Comparison of ENCODE assay signal across 20 cellular contexts in genomic region chr6:116073765-116074450, GRCh38. TPM values are rescaled to one million over a fixed set of nuclear protein-coding genes. Genes with fewer than 3 reads are reported as not detected.
DNase-seq lines count a peak whose midpoint lies in the region; ATAC-seq, FAIRE-seq and TF ChIP-seq lines count a peak whose summit lies in the region.
"Had no signal": no experiment of that assay in that cellular context is flagged by ENCODE, and none has a peak within 500 bp of the region (broad histone marks: within the 10 kb centered on the region; RNA-seq: fewer than 3 reads in every experiment).

No MANE protein-coding gene starts in this region.

- in situ Hi-C loops in astrocyte of the cerebellum (cut with HindIII; ENCODE audit: low sequenced_read_pairs), result no loop called here
- in situ Hi-C loops in HAP-1 (cut with MboI; ENCODE audit: low sequenced_read_pairs), result no loop called here

- H3K4me1 ChIP-seq in keratinocyte (ENCODE audit: control insufficient read depth, extremely low read depth, insufficient read depth, low read length) (peaks cover 20% of the 10 kb centered on the region), HAP-1 (no peaks in the 10 kb centered on the region)
- H3K4me1 ChIP-seq: body of pancreas, esophagus muscularis mucosa, uterus had no signal

- no peak for ATAC-seq in HG03520 (IDR thresholded peaks at IDR 0.05; ENCODE audit: unreplicated experiment)
- no peak for ATAC-seq in GM19397 (IDR thresholded peaks at IDR 0.05; ENCODE audit: unreplicated experiment)
- ATAC-seq in HG03457 (IDR thresholded peaks at IDR 0.05; ENCODE audit: unreplicated experiment), result no peak
- ATAC-seq: body of pancreas, GM23338 had no signal

- H3K4me3 ChIP-seq in BJ (ENCODE audit: low read depth, low read length) (no peak overlapping the region), astrocyte of the cerebellum (ENCODE audit: low read depth, low read length) (no peak overlapping the region), keratinocyte (ENCODE audit: control insufficient read depth in 2 of 3, extremely low read depth in 1 of 3, insufficient read depth in 2 of 3, low read depth in 1 of 3, low read length in 3 of 3) (no peak overlapping the region), HAP-1 (no peak overlapping the region)
- H3K4me3 ChIP-seq: body of pancreas, esophagus muscularis mucosa, GM23338, uterus had no signal

- no peaks in the 10 kb centered on the region for H3K79me2 ChIP-seq in keratinocyte (ENCODE audit: control insufficient read depth, insufficient read depth, low read length)

- H3K9me3 ChIP-seq in keratinocyte (ENCODE audit: control insufficient read depth, low read depth, low read length) (no peaks in the 10 kb centered on the region), HAP-1 (no peaks in the 10 kb centered on the region)
- H3K9me3 ChIP-seq: body of pancreas, esophagus muscularis mucosa, uterus had no signal

- dilution Hi-C loops in keratinocyte (cut with MboI; ENCODE audit: extremely low pct_ligation_motif_present, low sequenced_read_pairs), result no loop called here

- H3K36me3 ChIP-seq in BJ (ENCODE audit: control insufficient read depth, insufficient read depth, low read length) (no peaks in the 10 kb centered on the region), keratinocyte (ENCODE audit: control insufficient read depth in 2 of 2, extremely low read depth in 1 of 2, insufficient read depth in 2 of 2, low read length in 2 of 2) (no peaks in the 10 kb centered on the region), HAP-1 (replicated peaks) (no peaks in the 10 kb centered on the region)
- H3K36me3 ChIP-seq: esophagus muscularis mucosa, uterus had no signal

- H3K9me1 ChIP-seq in keratinocyte (ENCODE audit: control insufficient read depth, extremely low read depth, insufficient read depth, low read length), result peaks cover 2% of the 10 kb centered on the region

- H2AFZ ChIP-seq in keratinocyte (ENCODE audit: control insufficient read depth, low read length), result no peak overlapping the region
- H2AFZ ChIP-seq: GM23338 had no signal

- H3K27ac ChIP-seq in keratinocyte (ENCODE audit: control insufficient read depth, insufficient read depth, low read length), result no peak overlapping the region
- H3K27ac ChIP-seq: body of pancreas, esophagus muscularis mucosa, uterus had no signal

- peak; percentile 75 for FAIRE-seq in keratinocyte (lab: Jason Lieb, UNC)
- FAIRE-seq: small intestine had no signal

- CTCF ChIA-PET in BJ (lab: Yijun Ruan, JAX), result interaction anchor here (1.2 kb wide), 1 partner anchor 10 kb away, joined by 3 read pairs; no protein-coding TSS in a partner anchor

- TF ChIP-seq CTCF in BJ (IDR thresholded peaks at IDR 0.05; ENCODE audit: insufficient read depth, low read depth, low read length) (no peak), astrocyte of the cerebellum (IDR thresholded peaks at IDR 0.05; ENCODE audit: low read depth, low read length, missing control alignments) (no peak), keratinocyte (optimal IDR thresholded peaks at IDR 0.05 in 1 of 3, IDR thresholded peaks at IDR 0.05 in 1 of 3, conservative IDR thresholded peaks at IDR 0.05 in 1 of 3; ENCODE audit: extremely low read depth in 1 of 3, insufficient read depth in 2 of 3, low read length in 3 of 3) (no peak)

- no peak overlapping the region for H3K9ac ChIP-seq in keratinocyte (ENCODE audit: control insufficient read depth, extremely low read depth, insufficient read depth, low read length)

- no peaks in the 10 kb centered on the region for H4K20me1 ChIP-seq in keratinocyte (ENCODE audit: control insufficient read depth, extremely low read depth, insufficient read depth, low read length)

- H3K27me3 ChIP-seq in BJ (ENCODE audit: control insufficient read depth, insufficient read depth, low read length), result no peaks in the 10 kb centered on the region
- no peaks in the 10 kb centered on the region for H3K27me3 ChIP-seq in keratinocyte (ENCODE audit: control insufficient read depth, extremely low read depth, insufficient read depth, low read length)
- H3K27me3 ChIP-seq in HAP-1 (ENCODE audit: low read depth), result peaks cover 3% of the 10 kb centered on the region; the same call in 1 of the 2 replicates
- H3K27me3 ChIP-seq: body of pancreas, esophagus muscularis mucosa, uterus had no signal

- POLR2A ChIA-PET in BJ (lab: Charles Lee), result no interaction called here

- peak overlapping the region; percentile 68 for H3K4me2 ChIP-seq in keratinocyte (ENCODE audit: control insufficient read depth, extremely low read depth, insufficient read depth, low read depth, low read length)
- H3K4me2 ChIP-seq: GM23338 had no signal

- DNase-seq in BJ (ENCODE audit: low read depth), result peak; percentile 40
- DNase-seq in HT-29 (ENCODE audit: low spot score), result peak; percentile 51
- peak; percentile 11 for DNase-seq in astrocyte of the cerebellum (ENCODE audit: low read depth)
- DNase-seq in keratinocyte (ENCODE audit: low read depth, low spot score), result no peak
- DNase-seq in HAP-1 (ENCODE audit: low spot score in 2 of 2), result no peak
- DNase-seq: activated B cell treated with CpG ODN at 0.5 μM for 24 hours; activated T-cell treated with anti-CD3 and anti-CD28 coated beads, Interleukin-2, amount 50 U/mL, for 1 hour; body of pancreas; islet precursor cell; Karpas-422; nephron progenitor cell; small intestine; uterus had no signal

RNA-seq across cellular contexts. Expression of gene FRK, which starts 13.2 kb away (rescaled TPM):
- polyA plus RNA-seq in BJ (2011; rRNA removed) (0.02 and 0.04 TPM in 2 replicates), keratinocyte (1.9 to 2.4 TPM (median 2.4 TPM) in 3 replicates)
- 0.05 TPM in 2 replicates for polyA minus RNA-seq in BJ (2011; rRNA and poly(A)+ RNA removed)
- total RNA-seq in HT-29 (2014; rRNA removed; shearing (Covaris generic)), result 2.0 and 2.1 TPM in 2 replicates
- polyA plus RNA-seq in keratinocyte (2011; ENCODE audit: low read depth), result 0.52 TPM
- 0.87 and 1.8 TPM in 2 replicates for polyA plus RNA-seq in keratinocyte (2011; cell fraction: cytosol; rRNA removed)
- 2.5 and 3.5 TPM in 2 replicates for polyA plus RNA-seq in keratinocyte (2011; cell fraction: nucleus; rRNA removed)
- polyA plus RNA-seq in keratinocyte (2012; ENCODE audit: low replicate concordance), result 0.72 and 1.2 TPM in 2 replicates
- 3.8 to 8.4 TPM (median 8.0 TPM) in 3 replicates for polyA minus RNA-seq in keratinocyte
- 4.4 TPM for polyA minus RNA-seq in keratinocyte (2011; cell fraction: cytosol; rRNA and poly(A)+ RNA removed)
- 9.5 and 15.5 TPM in 2 replicates for polyA minus RNA-seq in keratinocyte (2011; cell fraction: nucleus; rRNA and poly(A)+ RNA removed)
- polyA plus RNA-seq: CD14-positive monocyte had no signal

RNA-seq across cellular contexts. Expression of gene NT5DC1, which starts 26.7 kb away (rescaled TPM):
- polyA plus RNA-seq in BJ (2011; rRNA removed) (12.3 and 22.1 TPM in 2 replicates), keratinocyte (20.2 to 31.2 TPM (median 31.0 TPM) in 3 replicates)
- 9.8 and 10.2 TPM in 2 replicates for polyA minus RNA-seq in BJ (2011; rRNA and poly(A)+ RNA removed)
- total RNA-seq in HT-29 (2014; rRNA removed; shearing (Covaris generic)), result 9.4 and 20.5 TPM in 2 replicates
- 30.8 TPM for polyA plus RNA-seq in keratinocyte (2011; ENCODE audit: low read depth)
- 17.0 and 20.0 TPM in 2 replicates for polyA plus RNA-seq in keratinocyte (2011; cell fraction: cytosol; rRNA removed)
- 14.4 and 15.9 TPM in 2 replicates for polyA plus RNA-seq in keratinocyte (2011; cell fraction: nucleus; rRNA removed)
- polyA plus RNA-seq in keratinocyte (2012; ENCODE audit: low replicate concordance), result 13.6 and 26.0 TPM in 2 replicates
- polyA minus RNA-seq in keratinocyte, result 11.7 to 29.8 TPM (median 13.9 TPM) in 3 replicates
- polyA minus RNA-seq in keratinocyte (2011; cell fraction: cytosol; rRNA and poly(A)+ RNA removed), result 22.8 TPM
- 15.0 and 17.8 TPM in 2 replicates for polyA minus RNA-seq in keratinocyte (2011; cell fraction: nucleus; rRNA and poly(A)+ RNA removed)

RNA-seq across cellular contexts. Expression of gene COL10A1, which starts 52.0 kb away (rescaled TPM):
- polyA plus RNA-seq in BJ (2011; rRNA removed), result 0.11 and 0.15 TPM in 2 replicates
- polyA minus RNA-seq in BJ (2011; rRNA and poly(A)+ RNA removed), result not detected in 2 replicates
- total RNA-seq in HT-29 (2014; rRNA removed; shearing (Covaris generic)), result not detected in 2 replicates
- 0.01 TPM in 1 of 3 replicates, not detected in the others for polyA plus RNA-seq in keratinocyte
- not detected for polyA plus RNA-seq in keratinocyte (2011; ENCODE audit: low read depth)
- polyA plus RNA-seq in keratinocyte (2011; cell fraction: cytosol; rRNA removed), result not detected in 2 replicates
- not detected in 2 replicates for polyA plus RNA-seq in keratinocyte (2011; cell fraction: nucleus; rRNA removed)
- polyA plus RNA-seq in keratinocyte (2012; ENCODE audit: low replicate concordance), result 0.08 TPM in 1 of 2 replicates, not detected in the other
- polyA minus RNA-seq in keratinocyte, result 1.3 TPM in 1 of 3 replicates, not detected in the others
- not detected for polyA minus RNA-seq in keratinocyte (2011; cell fraction: cytosol; rRNA and poly(A)+ RNA removed)
- not detected in 2 replicates for polyA minus RNA-seq in keratinocyte (2011; cell fraction: nucleus; rRNA and poly(A)+ RNA removed)
- total RNA-seq: activated B cell treated with CpG ODN at 0.5 μM for 24 hours, esophagus muscularis mucosa, SK-MEL-5 had no signal
- polyA plus RNA-seq: CD14-positive monocyte, small intestine had no signal

Comparison
In these comparisons a context has a peak if more than half of its experiments do, and no peak if none do; other contexts are left out.
1. DNase-seq: peak in BJ (single experiment), HT-29 (single experiment) and astrocyte of the cerebellum (single experiment); none in keratinocyte (single experiment) and HAP-1 (0 of 2).